Comparison of ENCODE assay signal across 7 cellular contexts in the genomic region with DNA sequence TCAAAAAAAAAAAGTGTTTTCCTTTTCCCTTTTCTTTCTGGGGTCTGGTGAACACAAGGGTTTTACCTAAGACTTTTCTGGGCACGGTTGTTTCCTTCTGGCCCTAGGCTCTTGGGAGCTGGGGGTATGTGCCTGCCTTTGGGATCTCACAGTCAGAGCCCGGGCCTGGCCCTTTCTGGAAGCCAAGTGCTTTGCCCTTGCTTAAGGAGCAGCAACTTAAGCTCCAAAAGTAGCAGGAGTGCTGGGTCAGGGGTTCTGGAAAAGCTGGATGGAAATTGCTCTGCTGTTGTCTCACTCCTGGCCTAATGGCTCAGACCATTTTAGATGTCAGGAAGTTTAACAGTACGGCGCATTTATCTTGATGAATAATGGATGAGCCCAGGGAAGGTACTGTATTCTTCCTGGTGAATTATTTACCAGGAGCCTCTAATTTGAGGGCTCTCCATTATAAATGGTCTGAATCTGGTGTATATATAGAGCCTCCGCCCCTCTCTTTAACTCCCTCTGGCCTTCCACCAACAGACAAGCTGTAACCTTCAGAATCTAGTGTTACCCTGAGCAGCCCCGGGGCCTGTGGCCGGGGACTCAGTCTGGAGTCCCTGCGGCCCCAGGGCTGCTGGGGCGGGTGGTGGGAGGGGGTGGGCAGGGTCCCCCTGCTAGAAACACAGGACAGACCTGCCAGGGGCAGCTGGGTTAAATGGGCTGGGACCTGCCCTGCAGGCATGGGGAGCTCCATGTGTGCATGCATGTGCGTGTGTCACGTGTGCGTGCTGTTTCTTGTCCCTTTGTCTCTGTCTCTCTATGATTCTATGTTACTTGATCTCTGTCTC. TPM values are rescaled to one million over a fixed set of nuclear protein-coding genes. Genes with fewer than 3 reads are reported as not detected.
DNase-seq lines count a peak whose midpoint lies in the region.
"Had no signal": no experiment of that assay in that cellular context is flagged by ENCODE, and none has a peak within 500 bp of the region (broad histone marks: within the 10 kb centered on the region; RNA-seq: fewer than 3 reads in every experiment).

No MANE protein-coding gene starts in this region.

- peaks cover 34% of the 10 kb centered on the region for H3K4me1 ChIP-seq in mesodermal cell (ENCODE audit: control insufficient read depth, insufficient read depth, low read length, poor library complexity, severe bottlenecking)

- WGBS in mesodermal cell (ENCODE audit: insufficient coverage in 2 of 2), 2 experiments, result 84 to 92% methylated on average over 8 to 11 of the region's 12 CpGs

- no peaks in the 10 kb centered on the region for H3K9me3 ChIP-seq in SK-N-MC (ENCODE audit: low read depth, low read length)
- H3K9me3 ChIP-seq in mesodermal cell (ENCODE audit: control insufficient read depth, low read length), result no peaks in the 10 kb centered on the region

- H3K36me3 ChIP-seq in SK-N-MC (ENCODE audit: insufficient read depth, low read length) (no peaks in the 10 kb centered on the region), mesodermal cell (ENCODE audit: control insufficient read depth, insufficient read depth, low read length) (peaks cover 6% of the 10 kb centered on the region)

- peak overlapping the region; percentile 94 for H3K9ac ChIP-seq in SK-N-MC (ENCODE audit: insufficient read length)

- H3K27ac ChIP-seq in SK-N-MC, result peak overlapping the region; percentile 100
- H3K27ac ChIP-seq in mesodermal cell (ENCODE audit: low read depth, low read length, severe bottlenecking), result peak overlapping the region; percentile 98

- DNase-seq in DMS79 (lab: John Stamatoyannopoulos, UW) (peak; percentile 89), SK-N-MC (ENCODE audit: low read depth, low spot score) (peak; percentile 26), T1000 (lab: John Stamatoyannopoulos, UW) (no peak), germinal center (ENCODE audit: low spot score) (no peak)
- DNase-seq in stimulated activated CD4-positive, alpha-beta T cell treated with anti-CD3 and anti-CD28 coated beads, Interleukin-2, amount 100 ng/mL, for 24 hours, result no peak
- DNase-seq: stimulated activated CD4-positive, alpha-beta T cell treated with anti-CD3 and anti-CD28 coated beads, Interleukin-12 subunit alpha, Interleukin-12 subunit beta, amount 100 ng/mL, for 4 hours had no signal

- H3K4me3 ChIP-seq in SK-N-MC, result peak overlapping the region; percentile 63
- H3K4me3 ChIP-seq in mesodermal cell (ENCODE audit: extremely low read depth, insufficient read depth, low read length, poor library complexity, severe bottlenecking), result no peak overlapping the region

RNA-seq across cellular contexts. Expression of gene PTK7, which starts 37.5 kb away (rescaled TPM):
- 160 TPM for polyA plus RNA-seq in mesodermal cell (2013, experiment 1 of 2)
- 129 TPM for polyA plus RNA-seq in mesodermal cell (2013, experiment 2 of 2)

RNA-seq across cellular contexts. Expression of gene KLC4, which starts 54.2 kb away (rescaled TPM):
- polyA plus RNA-seq in mesodermal cell (2013, experiment 1 of 2), result 36.5 TPM
- 34.1 TPM for polyA plus RNA-seq in mesodermal cell (2013, experiment 2 of 2)

RNA-seq across cellular contexts. Expression of gene MRPL2, which starts 54.4 kb away (rescaled TPM):
- 65.2 TPM for polyA plus RNA-seq in mesodermal cell (2013, experiment 1 of 2)
- 60.8 TPM for polyA plus RNA-seq in mesodermal cell (2013, experiment 2 of 2)

RNA-seq across cellular contexts. Expression of gene SRF, which starts 57.4 kb away (rescaled TPM):
- polyA plus RNA-seq in mesodermal cell (2013, experiment 1 of 2), result 27.6 TPM
- polyA plus RNA-seq in mesodermal cell (2013, experiment 2 of 2), result 24.5 TPM

RNA-seq across cellular contexts. Expression of gene CUL7, which starts 60.0 kb away (rescaled TPM):
- 46.0 TPM for polyA plus RNA-seq in mesodermal cell (2013, experiment 1 of 2)
- polyA plus RNA-seq in mesodermal cell (2013, experiment 2 of 2), result 39.7 TPM

Comparison
In these comparisons a context has a peak if more than half of its experiments do, and no peak if none do; other contexts are left out.
1. DNase-seq: peak in DMS79 (single experiment) and SK-N-MC (single experiment); none in T1000 (single experiment), stimulated activated CD4-positive, alpha-beta T cell treated with anti-CD3 and anti-CD28 coated beads, Interleukin-2, amount 100 ng/mL, for 24 hours (0 of 2) and germinal center (single experiment).